Comparison of ENCODE assay signal across 11 cellular contexts in genomic region chr1:24735619-24736375, GRCh38. TPM values are rescaled to one million over a fixed set of nuclear protein-coding genes. Genes with fewer than 3 reads are reported as not detected.
DNase-seq lines count a peak whose midpoint lies in the region; ATAC-seq, FAIRE-seq and TF ChIP-seq lines count a peak whose summit lies in the region.
"Had no signal": no experiment of that assay in that cellular context is flagged by ENCODE, and none has a peak within 500 bp of the region (broad histone marks: within the 10 kb centered on the region; RNA-seq: fewer than 3 reads in every experiment).

No MANE protein-coding gene starts in this region.

- TF ChIP-seq CTCF in A549 (IDR thresholded peaks at IDR 0.05) (no peak), cardiac fibroblast (IDR thresholded peaks at IDR 0.05; ENCODE audit: low read depth, low read length) (no peak), mesothelial cell of epicardium (IDR thresholded peaks at IDR 0.05; ENCODE audit: unreplicated experiment) (no peak)

- 69% methylated on average over 13 of the region's 13 CpGs for WGBS in A549 (ENCODE audit: missing lambda C conversion rate)

- CTCF ChIA-PET in A549 (lab: Yijun Ruan, JAX), result no interaction called here

- H3K9me3 ChIP-seq in A549, result no peaks in the 10 kb centered on the region

- H3K36me3 Mint-ChIP-seq in mesothelial cell of epicardium, result no peaks in the 10 kb centered on the region
- H3K36me3 Mint-ChIP-seq: activated naive CD8-positive, alpha-beta T cell; CD14-positive monocyte had no signal

- no peaks in the 10 kb centered on the region for H3K9me3 Mint-ChIP-seq in mesothelial cell of epicardium

- peak overlapping the region; percentile 41; the same call in 2 of the 3 replicates for H3K4me2 ChIP-seq in A549

- POLR2A ChIA-PET in A549 (lab: Yijun Ruan, JAX), result interaction anchor here (1.3 kb wide), 1 partner anchor 9 kb away, joined by 3 read pairs; the partner anchor contains the start of gene CLIC4

- no peak for TF ChIP-seq EP300 in A549 (IDR thresholded peaks at IDR 0.05)

- H3K4me1 ChIP-seq in A549, result peaks cover 14% of the 10 kb centered on the region; the same call in 2 of the 3 replicates

- no peak for TF ChIP-seq POLR2A in A549 (IDR thresholded peaks at IDR 0.05; ENCODE audit: low read length)

- no peak overlapping the region for H3K4me3 ChIP-seq in A549
- no peak overlapping the region for H3K4me3 ChIP-seq in cardiac fibroblast (replicated peaks in 1 of 2; ENCODE audit: low read depth in 2 of 2, low read length in 2 of 2)

- H3K27me3 Mint-ChIP-seq in mesothelial cell of epicardium (ENCODE audit: low read depth), result no peaks in the 10 kb centered on the region
- H3K27me3 Mint-ChIP-seq: activated naive CD8-positive, alpha-beta T cell had no signal

- no peak overlapping the region for H3K4me3 Mint-ChIP-seq in mesothelial cell of epicardium
- H3K4me3 Mint-ChIP-seq: activated naive CD8-positive, alpha-beta T cell; CD14-positive monocyte had no signal

- ATAC-seq in A549, result peak in 1 of 2 experiments; percentile 62; a peak in 3 of 6 replicates
- ATAC-seq in GM21825 (IDR thresholded peaks at IDR 0.05; ENCODE audit: unreplicated experiment), result no peak
- no peak for ATAC-seq in GM19324 (IDR thresholded peaks at IDR 0.05; ENCODE audit: low FRiP score, unreplicated experiment)

- FAIRE-seq in A549 (lab: Jason Lieb, UNC), result no peak

- TF ChIP-seq RAD21 in A549 (conservative IDR thresholded peaks at IDR 0.05 in 1 of 2, IDR thresholded peaks at IDR 0.05 in 1 of 2), result no peak

- peak overlapping the region; percentile 90 for H3K27ac Mint-ChIP-seq in mesothelial cell of epicardium
- H3K27ac Mint-ChIP-seq: activated naive CD8-positive, alpha-beta T cell; CD14-positive monocyte had no signal

- H3K4me1 Mint-ChIP-seq in mesothelial cell of epicardium, result peaks cover 21% of the 10 kb centered on the region

- H3K27ac ChIP-seq in A549, result peak overlapping the region; percentile 26 to 45; a peak in 3 of 6 replicates

- DNase-seq in A549 (ENCODE audit: low read depth in 1 of 2, low spot score in 1 of 2) (no peak), NCI-H146 (lab: John Stamatoyannopoulos, UW) (peak; percentile 49), cardiac fibroblast (ENCODE audit: low read depth in 2 of 2) (peak; percentile 39 to 88), mesothelial cell of epicardium (ENCODE audit: low spot score in 2 of 2, unreplicated experiment in 2 of 2) (no peak)
- DNase-seq in activated T-cell treated with anti-CD3 and anti-CD28 coated beads, Interleukin-2, amount 50 U/mL, for 1 hour, result no peak
- DNase-seq in activated CD4-positive, alpha-beta T cell treated with anti-CD3 and anti-CD28 coated beads, Interleukin-2, amount 50 U/mL, for 4 hours, result no peak
- DNase-seq: stimulated activated CD4-positive, alpha-beta T cell treated with anti-CD3 and anti-CD28 coated beads, Interleukin-15, amount 100 ng/mL, for 24 hours had no signal

TF ChIP-seq in A549, 52 proteins besides CTCF, POLR2A, EP300 and RAD21:
- TF ChIP-seq MYC (IDR thresholded peaks at IDR 0.05; ENCODE audit: borderline replicate concordance, low read length) (no peak), ATOH8 (CRISPR knock-in tag; IDR thresholded peaks at IDR 0.05; ENCODE audit: low read depth) (no peak), PBX3 (IDR thresholded peaks at IDR 0.05) (no peak), CBX8 (IDR thresholded peaks at IDR 0.05) (no peak), RARB (CRISPR knock-in tag; IDR thresholded peaks at IDR 0.05) (no peak), HOXB5 (CRISPR knock-in tag; IDR thresholded peaks at IDR 0.05) (no peak), CEBPB (IDR thresholded peaks at IDR 0.05) (no peak), FOSB (CRISPR knock-in tag; IDR thresholded peaks at IDR 0.05) (no peak), EHMT2 (IDR thresholded peaks at IDR 0.05; ENCODE audit: low read depth) (no peak), JUNB (IDR thresholded peaks at IDR 0.05) (no peak), FOXS1 (CRISPR knock-in tag; IDR thresholded peaks at IDR 0.05) (no peak), HEYL (CRISPR knock-in tag; IDR thresholded peaks at IDR 0.05) (no peak), KDM1A (IDR thresholded peaks at IDR 0.05; ENCODE audit: low read depth) (no peak), TFCP2L1 (CRISPR knock-in tag; IDR thresholded peaks at IDR 0.05) (no peak), ZSCAN20 (CRISPR knock-in tag; IDR thresholded peaks at IDR 0.05) (no peak), SMC3 (IDR thresholded peaks at IDR 0.05) (no peak)
- TF ChIP-seq, protein P1, sequence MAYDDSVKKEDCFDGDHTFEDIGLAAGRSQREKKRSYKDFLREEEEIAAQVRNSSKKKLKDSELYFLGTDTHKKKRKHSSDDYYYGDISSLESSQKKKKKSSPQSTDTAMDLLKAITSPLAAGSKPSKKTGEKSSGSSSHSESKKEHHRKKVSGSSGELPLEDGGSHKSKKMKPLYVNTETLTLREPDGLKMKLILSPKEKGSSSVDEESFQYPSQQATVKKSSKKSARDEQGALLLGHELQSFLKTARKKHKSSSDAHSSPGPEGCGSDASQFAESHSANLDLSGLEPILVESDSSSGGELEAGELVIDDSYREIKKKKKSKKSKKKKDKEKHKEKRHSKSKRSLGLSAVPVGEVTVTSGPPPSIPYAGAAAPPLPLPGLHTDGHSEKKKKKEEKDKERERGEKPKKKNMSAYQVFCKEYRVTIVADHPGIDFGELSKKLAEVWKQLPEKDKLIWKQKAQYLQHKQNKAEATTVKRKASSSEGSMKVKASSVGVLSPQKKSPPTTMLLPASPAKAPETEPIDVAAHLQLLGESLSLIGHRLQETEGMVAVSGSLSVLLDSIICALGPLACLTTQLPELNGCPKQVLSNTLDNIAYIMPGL (CRISPR knock-in tag; IDR thresholded peaks at IDR 0.05; ENCODE audit: borderline replicate concordance), result no peak
- TF ChIP-seq, protein P2, sequence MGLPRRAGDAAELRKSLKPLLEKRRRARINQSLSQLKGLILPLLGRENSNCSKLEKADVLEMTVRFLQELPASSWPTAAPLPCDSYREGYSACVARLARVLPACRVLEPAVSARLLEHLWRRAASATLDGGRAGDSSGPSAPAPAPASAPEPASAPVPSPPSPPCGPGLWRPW (IDR thresholded peaks at IDR 0.05), result no peak

RNA-seq across cellular contexts. Expression of gene CLIC4, which starts 9.4 kb away (rescaled TPM):
- polyA plus RNA-seq in A549 (2011; rRNA removed) (85.4 and 97.4 TPM in 2 replicates), A549 (2017; fragmentation: RNase III; extraction: RNeasy Plus Mini Kit Qiagen cat#74134 plus additional on column Dnase treatment) (52.0 to 54.4 TPM (median 52.1 TPM) in 3 replicates)
- polyA plus RNA-seq in A549 (2012; cell fraction: cytosol; rRNA removed), result 12.8 and 14.1 TPM in 2 replicates
- 6.8 and 9.2 TPM in 2 replicates for polyA plus RNA-seq in A549 (2012; cell fraction: nucleus; rRNA removed)
- 20.5 and 21.3 TPM in 2 replicates for polyA minus RNA-seq in A549 (2011; rRNA and poly(A)+ RNA removed)
- 135 to 136 TPM (median 135 TPM) in 3 replicates for total RNA-seq in mesothelial cell of epicardium

Comparison
In these comparisons a context has a peak if more than half of its experiments do, and no peak if none do; other contexts are left out.
1. DNase-seq: peak in NCI-H146 (single experiment) and cardiac fibroblast (2 of 2); none in A549 (0 of 2), mesothelial cell of epicardium (0 of 2), activated T-cell treated with anti-CD3 and anti-CD28 coated beads, Interleukin-2, amount 50 U/mL, for 1 hour (single experiment) and activated CD4-positive, alpha-beta T cell treated with anti-CD3 and anti-CD28 coated beads, Interleukin-2, amount 50 U/mL, for 4 hours (0 of 2).